ENCODE assay signal across 21 cellular contexts in genomic region chr7:132446666-132447217, GRCh38.
DNase-seq lines count a peak whose midpoint lies in the region; ATAC-seq and TF ChIP-seq lines count a peak whose summit lies in the region.
"Had no signal": no experiment of that assay in that cellular context is flagged by ENCODE, and none has a peak within 500 bp of the region (broad histone marks: within the 10 kb centered on the region; RNA-seq: fewer than 3 reads in every experiment).

No MANE protein-coding gene starts in this region.

- H3K9me3 Mint-ChIP-seq in activated naive CD8-positive, alpha-beta T cell treated with anti-CD3 and anti-CD28 coated beads, Interleukin-2, amount 10 ng/mL, durations not matched to agents 7 days and 5 days = peaks cover 2% of the 10 kb centered on the region
- H3K9me3 Mint-ChIP-seq in activated naive CD8-positive, alpha-beta T cell treated with anti-CD3 and anti-CD28 coated beads, Interleukin-2, amount 50 U/mL, for 24 hours = no peaks in the 10 kb centered on the region
- H3K9me3 Mint-ChIP-seq in naive thymus-derived CD8-positive, alpha-beta T cell = no peaks in the 10 kb centered on the region
- H3K9me3 Mint-ChIP-seq: CD4-positive, alpha-beta T cell had no signal

- H3K27me3 ChIP-seq in left lung = no peaks in the 10 kb centered on the region

- H3K36me3 ChIP-seq in left lung = no peaks in the 10 kb centered on the region

- H3K4me3 Mint-ChIP-seq in activated naive CD8-positive, alpha-beta T cell treated with anti-CD3 and anti-CD28 coated beads, Interleukin-2, amount 10 ng/mL, durations not matched to agents 7 days and 5 days = no peak overlapping the region
- no peak overlapping the region for H3K4me3 Mint-ChIP-seq in activated naive CD8-positive, alpha-beta T cell treated with anti-CD3 and anti-CD28 coated beads, Interleukin-2, amount 50 U/mL, for 24 hours
- no peak overlapping the region for H3K4me3 Mint-ChIP-seq in naive thymus-derived CD8-positive, alpha-beta T cell
- H3K4me3 Mint-ChIP-seq: CD4-positive, alpha-beta T cell had no signal

- no peaks in the 10 kb centered on the region for H3K4me1 ChIP-seq in left lung

- no peaks in the 10 kb centered on the region for H3K9me3 ChIP-seq in left lung

- peak overlapping the region; percentile 74 for H3K27ac Mint-ChIP-seq in activated naive CD8-positive, alpha-beta T cell treated with anti-CD3 and anti-CD28 coated beads, Interleukin-2, amount 10 ng/mL, durations not matched to agents 7 days and 5 days
- no peak overlapping the region for H3K27ac Mint-ChIP-seq in activated naive CD8-positive, alpha-beta T cell treated with anti-CD3 and anti-CD28 coated beads, Interleukin-2, amount 50 U/mL, for 24 hours
- H3K27ac Mint-ChIP-seq in naive thymus-derived CD8-positive, alpha-beta T cell = peak overlapping the region in 6 of 10 donors; percentile 11 to 82 (median 59)
- H3K27ac Mint-ChIP-seq: CD4-positive, alpha-beta T cell had no signal

- intact Hi-C loops in left lung (cut with DNase I) = no loop called here

- no peak for DNase-seq in activated naive CD8-positive, alpha-beta T cell treated with anti-CD3 and anti-CD28 coated beads, Interleukin-2, amount 10 ng/mL, durations not matched to agents 7 days and 5 days
- DNase-seq in activated naive CD8-positive, alpha-beta T cell treated with anti-CD3 and anti-CD28 coated beads, Interleukin-2, amount 50 U/mL, for 24 hours = no peak
- DNase-seq in G401 (ENCODE audit: low spot score) (peak; percentile 69), dermis blood vessel endothelial cell (peak; percentile 20), left lung (no peak), DMS114 treated with DMSO at 0.1 percent for 48 hours (lab: John Stamatoyannopoulos, UW; ENCODE audit: unreplicated experiment) (no peak)
- DNase-seq in naive thymus-derived CD8-positive, alpha-beta T cell = no peak
- DNase-seq: ACHN; AML-193; Calu3; CD4-positive, alpha-beta T cell; DND-41; GDM1; GOT3; NCI-H1436 treated with DMSO at 0.1 percent for 48 hours; NCI-H2081; NCI-H345; NCI-H526; SHP77 had no signal

- no peak overlapping the region for H3K27ac ChIP-seq in left lung
- H3K27ac ChIP-seq: KMS-11 had no signal

- peaks cover 4% of the 10 kb centered on the region for H3K27me3 Mint-ChIP-seq in activated naive CD8-positive, alpha-beta T cell treated with anti-CD3 and anti-CD28 coated beads, Interleukin-2, amount 10 ng/mL, durations not matched to agents 7 days and 5 days
- H3K27me3 Mint-ChIP-seq in activated naive CD8-positive, alpha-beta T cell treated with anti-CD3 and anti-CD28 coated beads, Interleukin-2, amount 50 U/mL, for 24 hours = no peaks in the 10 kb centered on the region
- no peaks in the 10 kb centered on the region for H3K27me3 Mint-ChIP-seq in naive thymus-derived CD8-positive, alpha-beta T cell
- H3K27me3 Mint-ChIP-seq: CD4-positive, alpha-beta T cell had no signal

- ATAC-seq in activated naive CD8-positive, alpha-beta T cell treated with anti-CD3 and anti-CD28 coated beads, Interleukin-2, amount 10 ng/mL, durations not matched to agents 7 days and 5 days (ENCODE audit: low read depth) = no peak
- ATAC-seq in activated naive CD8-positive, alpha-beta T cell treated with anti-CD3 and anti-CD28 coated beads, Interleukin-2, amount 50 U/mL, for 24 hours = no peak
- no peak for ATAC-seq in naive thymus-derived CD8-positive, alpha-beta T cell
- no peak for ATAC-seq in left lung
- ATAC-seq: SK-N-SH treated with all-trans-retinoic acid at 6 μM for 48 hours had no signal

- no peak for TF ChIP-seq CTCF in left lung (IDR thresholded peaks at IDR 0.05)

- peaks cover 79% of the 10 kb centered on the region for H3K4me1 Mint-ChIP-seq in activated naive CD8-positive, alpha-beta T cell treated with anti-CD3 and anti-CD28 coated beads, Interleukin-2, amount 10 ng/mL, durations not matched to agents 7 days and 5 days
- H3K4me1 Mint-ChIP-seq in activated naive CD8-positive, alpha-beta T cell treated with anti-CD3 and anti-CD28 coated beads, Interleukin-2, amount 50 U/mL, for 24 hours = peaks cover 46% of the 10 kb centered on the region
- peaks cover 47 to 68% (median 57%) of the 10 kb centered on the region in 4 donors for H3K4me1 Mint-ChIP-seq in naive thymus-derived CD8-positive, alpha-beta T cell

- in situ Hi-C loops in G401 (cut with HindIII; ENCODE audit: low sequenced_read_pairs) = no loop called here

- no peak overlapping the region for H3K4me3 ChIP-seq in left lung

- POLR2A ChIA-PET in activated naive CD8-positive, alpha-beta T cell treated with anti-CD3 and anti-CD28 coated beads, Interleukin-2, amount 10 ng/mL, durations not matched to agents 7 days and 5 days (lab: Charles Lee) = interaction anchor here (1.1 to 2.2 kb wide), 4 partner anchors 9 to 111 kb away, joined by 3 to 9 read pairs (median 4); no protein-coding TSS in a partner anchor
- POLR2A ChIA-PET in naive thymus-derived CD8-positive, alpha-beta T cell (lab: Charles Lee) = interaction anchor here (1.0 kb wide), 1 partner anchor 9 kb away, joined by 3 read pairs; no protein-coding TSS in a partner anchor

- H3K36me3 Mint-ChIP-seq in activated naive CD8-positive, alpha-beta T cell treated with anti-CD3 and anti-CD28 coated beads, Interleukin-2, amount 10 ng/mL, durations not matched to agents 7 days and 5 days = peaks cover 36% of the 10 kb centered on the region
- H3K36me3 Mint-ChIP-seq in activated naive CD8-positive, alpha-beta T cell treated with anti-CD3 and anti-CD28 coated beads, Interleukin-2, amount 50 U/mL, for 24 hours (ENCODE audit: low read depth) = no peaks in the 10 kb centered on the region
- no peaks in the 10 kb centered on the region for H3K36me3 Mint-ChIP-seq in naive thymus-derived CD8-positive, alpha-beta T cell

Comparison
In these comparisons a context has a peak if more than half of its experiments do, and no peak if none do; other contexts are left out.
1. DNase-seq: peak in G401 (single experiment) and dermis blood vessel endothelial cell (single experiment); none in activated naive CD8-positive, alpha-beta T cell treated with anti-CD3 and anti-CD28 coated beads, Interleukin-2, amount 10 ng/mL, durations not matched to agents 7 days and 5 days (single experiment), activated naive CD8-positive, alpha-beta T cell treated with anti-CD3 and anti-CD28 coated beads, Interleukin-2, amount 50 U/mL, for 24 hours (single experiment), naive thymus-derived CD8-positive, alpha-beta T cell (0 of 10), left lung (0 of 2) and DMS114 treated with DMSO at 0.1 percent for 48 hours (single experiment).